ENCODE assay signal across 24 cellular contexts in genomic region chr2:237987263-237987662, GRCh38. TPM values are rescaled to one million over a fixed set of nuclear protein-coding genes. Genes with fewer than 3 reads are reported as not detected.
DNase-seq lines count a peak whose midpoint lies in the region; ATAC-seq and TF ChIP-seq lines count a peak whose summit lies in the region.
"Had no signal": no experiment of that assay in that cellular context is flagged by ENCODE, and none has a peak within 500 bp of the region (broad histone marks: within the 10 kb centered on the region; RNA-seq: fewer than 3 reads in every experiment).

No MANE protein-coding gene starts in this region.

- peaks cover 27% of the 10 kb centered on the region for H3K36me3 ChIP-seq in endodermal cell (ENCODE audit: control insufficient read depth, insufficient read depth, low read length)
- H3K36me3 ChIP-seq in tibial artery, result peaks cover 0 to 7% (median 0%) of the 10 kb centered on the region in 3 donors
- H3K36me3 ChIP-seq: breast epithelium, gastrocnemius medialis had no signal

- H3K4me3 ChIP-seq in endodermal cell (ENCODE audit: low read length) (no peak overlapping the region), tibial artery (no peak overlapping the region)
- H3K4me3 ChIP-seq: breast epithelium, dorsolateral prefrontal cortex, gastrocnemius medialis, GM23248, sigmoid colon, thoracic aorta had no signal

- H3K27ac Mint-ChIP-seq in activated naive CD8-positive, alpha-beta T cell, result peak overlapping the region; percentile 72
- no peak overlapping the region for H3K27ac Mint-ChIP-seq in activated naive CD8-positive, alpha-beta T cell treated with anti-CD3 and anti-CD28 coated beads for 36 hours
- peak overlapping the region; percentile 2 to 77 for H3K27ac Mint-ChIP-seq in T-cell
- no peak overlapping the region for H3K27ac Mint-ChIP-seq in endodermal cell
- no peak overlapping the region for H3K27ac Mint-ChIP-seq in type B pancreatic cell
- H3K27ac Mint-ChIP-seq: CD4-positive, alpha-beta T cell; IgD-negative memory B cell had no signal

- peaks cover 9% of the 10 kb centered on the region for H3K9me3 Mint-ChIP-seq in activated naive CD8-positive, alpha-beta T cell (ENCODE audit: low read depth)
- peaks cover 2% of the 10 kb centered on the region for H3K9me3 Mint-ChIP-seq in activated naive CD8-positive, alpha-beta T cell treated with anti-CD3 and anti-CD28 coated beads for 36 hours
- H3K9me3 Mint-ChIP-seq in T-cell (no peaks in the 10 kb centered on the region), endodermal cell (peaks cover 4% of the 10 kb centered on the region), type B pancreatic cell (no peaks in the 10 kb centered on the region)
- H3K9me3 Mint-ChIP-seq: CD4-positive, alpha-beta T cell; IgD-negative memory B cell had no signal

- peaks cover 25% of the 10 kb centered on the region for H3K4me1 Mint-ChIP-seq in activated naive CD8-positive, alpha-beta T cell (ENCODE audit: low read depth)
- peaks cover 21% of the 10 kb centered on the region for H3K4me1 Mint-ChIP-seq in activated naive CD8-positive, alpha-beta T cell treated with anti-CD3 and anti-CD28 coated beads for 36 hours
- peaks cover 23 to 35% (median 27%) of the 10 kb centered on the region in 3 donors for H3K4me1 Mint-ChIP-seq in T-cell
- peaks cover 1% of the 10 kb centered on the region for H3K4me1 Mint-ChIP-seq in endodermal cell
- H3K4me1 Mint-ChIP-seq in type B pancreatic cell (ENCODE audit: unreplicated experiment), result peaks cover 5% of the 10 kb centered on the region

- DNase-seq in activated naive CD8-positive, alpha-beta T cell treated with anti-CD3 and anti-CD28 coated beads for 36 hours, result no peak
- DNase-seq in T-cell (no peak), endodermal cell (no peak), type B pancreatic cell (ENCODE audit: extremely low spot score, unreplicated experiment) (peak; percentile 11), NCI-H1048 (lab: John Stamatoyannopoulos, UW) (no peak), tibial artery (no peak)
- DNase-seq: CD4-positive, alpha-beta T cell; DMS53; dorsolateral prefrontal cortex; gastrocnemius medialis; GM23248; hypothalamus; MM.1S; NCI-H1694; NCI-H748 treated with DMSO at 0.1 percent for 48 hours; SIG-M5; sigmoid colon; T-helper 1 cell had no signal

- H3K27me3 ChIP-seq in endodermal cell (ENCODE audit: control insufficient read depth, insufficient read depth, low read length, poor library complexity, severe bottlenecking) (no peaks in the 10 kb centered on the region), tibial artery (no peaks in the 10 kb centered on the region)
- H3K27me3 ChIP-seq: breast epithelium, dorsolateral prefrontal cortex, gastrocnemius medialis, sigmoid colon had no signal

- no peak for ATAC-seq in T-cell (replicated peaks in 1 of 4)
- ATAC-seq in GM18868 (IDR thresholded peaks at IDR 0.05; ENCODE audit: unreplicated experiment), result no peak
- ATAC-seq: gastrocnemius medialis had no signal

- no peaks in the 10 kb centered on the region for H3K4me1 ChIP-seq in endodermal cell (ENCODE audit: control insufficient read depth, insufficient read depth, low read length)
- peaks cover 0 to 3% (median 0%) of the 10 kb centered on the region in 4 donors for H3K4me1 ChIP-seq in tibial artery
- H3K4me1 ChIP-seq: breast epithelium had no signal

- H3K4me3 Mint-ChIP-seq in activated naive CD8-positive, alpha-beta T cell, result no peak overlapping the region
- H3K4me3 Mint-ChIP-seq in activated naive CD8-positive, alpha-beta T cell treated with anti-CD3 and anti-CD28 coated beads for 36 hours, result no peak overlapping the region
- H3K4me3 Mint-ChIP-seq in T-cell (no peak overlapping the region), endodermal cell (no peak overlapping the region), type B pancreatic cell (no peak overlapping the region)
- H3K4me3 Mint-ChIP-seq: CD4-positive, alpha-beta T cell; IgD-negative memory B cell had no signal

- CTCF ChIA-PET in T-cell (lab: Charles Lee), result no interaction called here

- peaks cover 14% of the 10 kb centered on the region for H3K9me3 ChIP-seq in endodermal cell (ENCODE audit: control insufficient read depth, low read length)
- H3K9me3 ChIP-seq in tibial artery, result no peaks in the 10 kb centered on the region
- H3K9me3 ChIP-seq: breast epithelium, gastrocnemius medialis, sigmoid colon, thoracic aorta had no signal

- no peaks in the 10 kb centered on the region for H3K27me3 Mint-ChIP-seq in activated naive CD8-positive, alpha-beta T cell
- no peaks in the 10 kb centered on the region for H3K27me3 Mint-ChIP-seq in activated naive CD8-positive, alpha-beta T cell treated with anti-CD3 and anti-CD28 coated beads for 36 hours
- no peaks in the 10 kb centered on the region for H3K27me3 Mint-ChIP-seq in T-cell
- H3K27me3 Mint-ChIP-seq in endodermal cell (ENCODE audit: insufficient read depth), result no peaks in the 10 kb centered on the region
- H3K27me3 Mint-ChIP-seq in type B pancreatic cell, result no peaks in the 10 kb centered on the region
- H3K27me3 Mint-ChIP-seq: CD4-positive, alpha-beta T cell; IgD-negative memory B cell had no signal

- POLR2A ChIA-PET in T-cell (lab: Charles Lee), result no interaction called here

- no peak overlapping the region for H3K9ac ChIP-seq in endodermal cell (ENCODE audit: extremely low read depth, low read length, poor library complexity, severe bottlenecking)
- H3K9ac ChIP-seq: GM23248, parathyroid adenoma had no signal

- peaks cover 29% of the 10 kb centered on the region for H3K36me3 Mint-ChIP-seq in activated naive CD8-positive, alpha-beta T cell
- peaks cover 52% of the 10 kb centered on the region for H3K36me3 Mint-ChIP-seq in activated naive CD8-positive, alpha-beta T cell treated with anti-CD3 and anti-CD28 coated beads for 36 hours
- peaks cover 40% of the 10 kb centered on the region for H3K36me3 Mint-ChIP-seq in T-cell
- peaks cover 37% of the 10 kb centered on the region for H3K36me3 Mint-ChIP-seq in endodermal cell (ENCODE audit: low read depth)
- H3K36me3 Mint-ChIP-seq in type B pancreatic cell, result peaks cover 28% of the 10 kb centered on the region

- no peak overlapping the region for H3K27ac ChIP-seq in endodermal cell (ENCODE audit: low read depth, low read length)
- H3K27ac ChIP-seq in tibial artery, result no peak overlapping the region
- H3K27ac ChIP-seq: breast epithelium, dorsolateral prefrontal cortex, gastrocnemius medialis, GM23248, parathyroid adenoma, sigmoid colon, thoracic aorta had no signal

- intact Hi-C loops in tibial artery (cut with DNase I; ENCODE audit: low total_unique reads), result no loop called here

- 86 to 91% methylated on average over 1 to 3 of the region's 3 CpGs for WGBS in endodermal cell (ENCODE audit: insufficient coverage in 1 of 2, insufficient read length in 1 of 2), 2 experiments

- TF ChIP-seq CTCF in endodermal cell (conservative IDR thresholded peaks at IDR 0.05) (peak; percentile 42), type B pancreatic cell (conservative IDR thresholded peaks at IDR 0.05) (no peak), tibial artery (IDR thresholded peaks at IDR 0.05) (no peak)

RNA-seq across cellular contexts. Expression of gene UBE2F, which starts 20.4 kb away (rescaled TPM):
- 10 to 100 TPM; 57.9 to 58.9 TPM for total RNA-seq in activated naive CD8-positive, alpha-beta T cell treated with anti-CD3 and anti-CD28 coated beads for 36 hours
- total RNA-seq in T-cell, result 10 to 100 TPM; 35.1 to 53.6 (median 37.3) TPM
- 10 to 100 TPM; 58.3 to 59.2 TPM for total RNA-seq in endodermal cell
- polyA plus RNA-seq in endodermal cell (2013, experiment 1 of 2), result 48.0 TPM
- polyA plus RNA-seq in endodermal cell (2013, experiment 2 of 2), result 41.5 TPM
- total RNA-seq in type B pancreatic cell (ENCODE audit: low replicate concordance), result 43.1 and 49.6 TPM in 2 replicates

Comparison
In these comparisons a context has a peak if more than half of its experiments do, and no peak if none do; other contexts are left out.
1. H3K27ac Mint-ChIP-seq: peak in activated naive CD8-positive, alpha-beta T cell (single experiment) and T-cell (2 of 2); none in activated naive CD8-positive, alpha-beta T cell treated with anti-CD3 and anti-CD28 coated beads for 36 hours (single experiment), endodermal cell (single experiment) and type B pancreatic cell (single experiment).